In genomic region chr7:32941996-32942782, GRCh38 we compare ENCODE assay signal across 8 cellular contexts. TPM values are rescaled to one million over a fixed set of nuclear protein-coding genes. Genes with fewer than 3 reads are reported as not detected.
DNase-seq lines count a peak whose midpoint lies in the region; ATAC-seq, FAIRE-seq and TF ChIP-seq lines count a peak whose summit lies in the region.

No MANE protein-coding gene starts in this region.

- peak; percentile 41 to 52 (median 50) for DNase-seq in CD4-positive, alpha-beta memory T cell
- DNase-seq in RCC 7860 (ENCODE audit: low spot score) (peak; percentile 39), fibroblast of the conjunctiva (ENCODE audit: low read depth) (peak; percentile 32), neural progenitor cell (ENCODE audit: low spot score) (peak; percentile 58), suprapubic skin (ENCODE audit: low spot score in 2 of 2) (peak; percentile 83 to 88)
- peak; percentile 27 for DNase-seq in activated T-helper 9 cell treated with anti-CD3 and anti-CD28 coated beads, Interleukin-2, amount 50 U/mL, for 16 hours (ENCODE audit: low read depth)

- peak overlapping the region; percentile 8 to 62 for H3K4me3 ChIP-seq in CD4-positive, alpha-beta memory T cell (ENCODE audit: low read length in 2 of 2)
- H3K4me3 ChIP-seq in neural progenitor cell, result peak overlapping the region; percentile 64
- peak overlapping the region; percentile 78 for H3K4me3 ChIP-seq in suprapubic skin

- H3K9me3 ChIP-seq in CD4-positive, alpha-beta memory T cell (ENCODE audit: control insufficient read depth in 1 of 2, low read length in 2 of 2), result no peaks in the 10 kb centered on the region
- H3K9me3 ChIP-seq in neural progenitor cell (ENCODE audit: low read depth) (peaks cover 5% of the 10 kb centered on the region), suprapubic skin (no peaks in the 10 kb centered on the region)

- no peak overlapping the region for H3K9ac ChIP-seq in neural progenitor cell

- peaks cover 0 to under 1% (median 0%) of the 10 kb centered on the region in 8 donors for H3K9me3 Mint-ChIP-seq in CD4-positive, alpha-beta memory T cell
- peaks cover 14% of the 10 kb centered on the region for H3K9me3 Mint-ChIP-seq in neural progenitor cell

- H3K4me1 Mint-ChIP-seq in CD4-positive, alpha-beta memory T cell, result peaks cover 5 to 11% (median 7%) of the 10 kb centered on the region in 4 donors
- peaks cover 22% of the 10 kb centered on the region for H3K4me1 Mint-ChIP-seq in neural progenitor cell

- peak overlapping the region; percentile 98 for H2AFZ ChIP-seq in neural progenitor cell (replicated peaks)

- FAIRE-seq in RCC 7860 (lab: Jason Lieb, UNC), result no peak

- H3F3A ChIP-seq in neural progenitor cell (ENCODE audit: low read depth), result peaks cover 22% of the 10 kb centered on the region

- H3K4me2 ChIP-seq in neural progenitor cell, result peak overlapping the region; percentile 89

- peaks cover 2 to 5% of the 10 kb centered on the region in 2 donors for H3K27me3 Mint-ChIP-seq in CD4-positive, alpha-beta memory T cell
- H3K27me3 Mint-ChIP-seq in neural progenitor cell (ENCODE audit: insufficient read depth, low read depth), result peaks cover 3% of the 10 kb centered on the region

- POLR2A ChIA-PET in CD4-positive, alpha-beta memory T cell (lab: Charles Lee; ENCODE audit: partially characterized antibody), result interaction anchor here (0.8 to 3.2 kb wide), 6 partner anchors 37 to 451 kb away, joined by 3 to 59 read pairs (median 7); partner anchors contain the start of genes KBTBD2 and RP9

- peak overlapping the region; percentile 85 to 94 (median 89) for H3K4me3 Mint-ChIP-seq in CD4-positive, alpha-beta memory T cell
- peak overlapping the region; percentile 96 for H3K4me3 Mint-ChIP-seq in neural progenitor cell

- intact Hi-C loops in CD4-positive, alpha-beta memory T cell (cut with micrococcal nuclease), result loop anchor here (2.0 to 10.0 kb wide), 3 partner anchors 163 to 451 kb away; partner anchors contain the start of genes LSM5 and RP9

- no peaks in the 10 kb centered on the region for H3K36me3 Mint-ChIP-seq in CD4-positive, alpha-beta memory T cell
- peaks cover 14% of the 10 kb centered on the region for H3K36me3 Mint-ChIP-seq in neural progenitor cell

- H3K36me3 ChIP-seq in CD4-positive, alpha-beta memory T cell (ENCODE audit: insufficient read depth, low read length), result no peaks in the 10 kb centered on the region
- H3K36me3 ChIP-seq in neural progenitor cell (no peaks in the 10 kb centered on the region), suprapubic skin (no peaks in the 10 kb centered on the region)

- H4K20me1 ChIP-seq in neural progenitor cell (ENCODE audit: low read depth), result peaks cover 9% of the 10 kb centered on the region

- H3K79me2 ChIP-seq in neural progenitor cell (ENCODE audit: low read depth), result no peaks in the 10 kb centered on the region

- peaks cover 9% of the 10 kb centered on the region for H3K4me1 ChIP-seq in CD4-positive, alpha-beta memory T cell (ENCODE audit: insufficient read depth, low read length)
- H3K4me1 ChIP-seq in neural progenitor cell (peaks cover 12% of the 10 kb centered on the region), suprapubic skin (peaks cover 37% of the 10 kb centered on the region)

- TF ChIP-seq EP300 in suprapubic skin (IDR thresholded peaks at IDR 0.05), result no peak

- ATAC-seq in GM19438 (IDR thresholded peaks at IDR 0.05; ENCODE audit: low read depth, unreplicated experiment) (peak; percentile 54), HG03520 (IDR thresholded peaks at IDR 0.05; ENCODE audit: unreplicated experiment) (peak; percentile 54)

- TF ChIP-seq POLR2A in suprapubic skin (IDR thresholded peaks at IDR 0.05), result no peak

- CTCF ChIA-PET in CD4-positive, alpha-beta memory T cell (lab: Charles Lee; ENCODE audit: partially characterized antibody), result interaction anchor here (0.7 to 13.5 kb wide), 21 partner anchors 9 to 249 kb away, joined by 3 to 287 read pairs (median 6); partner anchors contain the start of gene KBTBD2

- peak overlapping the region; percentile 32 for H3K27ac ChIP-seq in CD4-positive, alpha-beta memory T cell (ENCODE audit: low read depth, low read length)
- no peak overlapping the region for H3K27ac ChIP-seq in neural progenitor cell
- H3K27ac ChIP-seq in suprapubic skin, result peak overlapping the region; percentile 94

- WGBS in suprapubic skin, result under 1% methylated on average over 22 of the region's 49 CpGs

- no peaks in the 10 kb centered on the region for H3K27me3 ChIP-seq in CD4-positive, alpha-beta memory T cell (ENCODE audit: insufficient read depth, low read length)
- H3K27me3 ChIP-seq in neural progenitor cell, result peaks cover 100% of the 10 kb centered on the region
- H3K27me3 ChIP-seq in suprapubic skin, result no peaks in the 10 kb centered on the region

- peak overlapping the region in 4 of 7 donors; percentile 46 to 87 (median 78) for H3K27ac Mint-ChIP-seq in CD4-positive, alpha-beta memory T cell
- H3K27ac Mint-ChIP-seq in neural progenitor cell, result peak overlapping the region; percentile 99

- TF ChIP-seq CTCF in neural progenitor cell (IDR thresholded peaks at IDR 0.05) (no peak), suprapubic skin (IDR thresholded peaks at IDR 0.05) (no peak)

RNA-seq across cellular contexts. Expression of gene FKBP9, which starts 15.1 kb away (rescaled TPM):
- total RNA-seq in CD4-positive, alpha-beta memory T cell, result under 1 TPM in 1 of 2 experiments, not detected in 1; 0.35 TPM
- under 1 TPM in 1 of 2 donors, not detected in 1; 0.32 TPM for polyA plus RNA-seq in CD4-positive, alpha-beta memory T cell
- total RNA-seq in neural progenitor cell (ENCODE audit: low replicate concordance) (24.4 and 28.6 TPM in 2 replicates), suprapubic skin (100 to 1,000 TPM in 1 of 4 donors, 10 to 100 TPM in 3; 79.7 to 131 (median 93.5) TPM)

RNA-seq across cellular contexts. Expression of gene KBTBD2, which starts 50.6 kb away (rescaled TPM):
- 10 to 100 TPM; 61.5 to 64.3 TPM for total RNA-seq in CD4-positive, alpha-beta memory T cell
- polyA plus RNA-seq in CD4-positive, alpha-beta memory T cell, result 10 to 100 TPM; 27.4 to 39.0 TPM
- total RNA-seq in neural progenitor cell (ENCODE audit: low replicate concordance), result 31.2 and 45.5 TPM in 2 replicates
- total RNA-seq in suprapubic skin, result 10 to 100 TPM; 23.4 to 35.9 (median 30.8) TPM

Comparison
In these comparisons a context has a peak if more than half of its experiments do, and no peak if none do; other contexts are left out.
1. DNase-seq: peak in every context shown above with its lines; median percentile 86 in suprapubic skin; 58 in neural progenitor cell; 50 in CD4-positive, alpha-beta memory T cell; 39 in RCC 7860; 32 in fibroblast of the conjunctiva; 27 in activated T-helper 9 cell treated with anti-CD3 and anti-CD28 coated beads, Interleukin-2, amount 50 U/mL, for 16 hours.
2. RNA of gene FKBP9, which starts 15.1 kb away (total RNA-seq): 79.7 to 131 TPM in suprapubic skin and 24.4 to 28.6 TPM in neural progenitor cell; 0.35 TPM in CD4-positive, alpha-beta memory T cell; every median in the first group is over 10 times any median in the second.
3. Peak in every context shown above with its lines, with median percentiles within 50 percentile points of each other: H3K4me3 ChIP-seq.